Comparison of ENCODE assay signal across 2 cellular contexts in genomic region chr10:15209827-15210509, GRCh38.
TF ChIP-seq lines count a peak whose summit lies in the region.

No MANE protein-coding gene starts in this region.

TF ChIP-seq in GM23338, 12 proteins besides CTCF, POLR2A, EP300 and RAD21 (continued from another document):
- TF ChIP-seq REST (IDR thresholded peaks at IDR 0.05; ENCODE audit: unreplicated experiment), result no peak
- TF ChIP-seq EZH2phosphoT487 (IDR thresholded peaks at IDR 0.05; ENCODE audit: unreplicated experiment), result no peak
- TF ChIP-seq EZH2 (IDR thresholded peaks at IDR 0.05; ENCODE audit: low read depth, unreplicated experiment), result no peak
- no peak for TF ChIP-seq ETS1 (IDR thresholded peaks at IDR 0.05)
- no peak for TF ChIP-seq JUNB (IDR thresholded peaks at IDR 0.05; ENCODE audit: unreplicated experiment)
- TF ChIP-seq NANOG (IDR thresholded peaks at IDR 0.05; ENCODE audit: borderline replicate concordance), result no peak
- no peak for TF ChIP-seq CREB1 (CRISPR knock-in tag; IDR thresholded peaks at IDR 0.05; ENCODE audit: low read depth)
- no peak for TF ChIP-seq ZNF462 (CRISPR knock-in tag; IDR thresholded peaks at IDR 0.05)
- TF ChIP-seq ZNF114 (CRISPR knock-in tag; IDR thresholded peaks at IDR 0.05), result no peak

TF ChIP-seq in K562, 482 proteins besides CTCF, POLR2A, EP300 and RAD21 (continued from another document):
- TF ChIP-seq RREB1 (CRISPR knock-in tag; IDR thresholded peaks at IDR 0.05), result no peak
- peak; percentile 63 for TF ChIP-seq RB1 (IDR thresholded peaks at IDR 0.05; ENCODE audit: low read depth)
- TF ChIP-seq MEF2A (IDR thresholded peaks at IDR 0.05; ENCODE audit: control insufficient read depth, low read depth, low read length), result no peak
- no peak for TF ChIP-seq ZNF143 (CRISPR knock-in tag; IDR thresholded peaks at IDR 0.05)
- no peak for TF ChIP-seq SOX6 (IDR thresholded peaks at IDR 0.05)
- TF ChIP-seq NBN (IDR thresholded peaks at IDR 0.05; ENCODE audit: low read depth), result no peak
- TF ChIP-seq MCM3 (IDR thresholded peaks at IDR 0.05), result no peak
- TF ChIP-seq CREM (IDR thresholded peaks at IDR 0.05; ENCODE audit: low read depth), result peak; percentile 58; the same call in 1 of the 2 replicates
- no peak for TF ChIP-seq CHAMP1 (IDR thresholded peaks at IDR 0.05)
- TF ChIP-seq ZNF766 (CRISPR knock-in tag; conservative IDR thresholded peaks at IDR 0.05), result no peak
- TF ChIP-seq BMI1 (IDR thresholded peaks at IDR 0.05; ENCODE audit: low read length), result no peak
- TF ChIP-seq FOSL1 (tag; conservative IDR thresholded peaks at IDR 0.05), result no peak
- 0 out of 2 replicates have a peak, but pooled peaks have one; percentile 17 for TF ChIP-seq VEZF1 (CRISPR knock-in tag; IDR thresholded peaks at IDR 0.05)
- TF ChIP-seq HEY1 (CRISPR knock-in tag; IDR thresholded peaks at IDR 0.05; ENCODE audit: borderline replicate concordance), result no peak
- peak; percentile 35; the same call in 1 of the 2 replicates for TF ChIP-seq DEAF1 (CRISPR knock-in tag; IDR thresholded peaks at IDR 0.05)
- TF ChIP-seq SMC3 (conservative IDR thresholded peaks at IDR 0.05; ENCODE audit: insufficient read depth, low read depth, low read length), result peak; percentile 56
- TF ChIP-seq GATAD2B (IDR thresholded peaks at IDR 0.05; ENCODE audit: borderline replicate concordance), result no peak
- TF ChIP-seq ATF1 (CRISPR knock-in tag; IDR thresholded peaks at IDR 0.05), result no peak
- peak; percentile 51; the same call in 1 of the 2 replicates for TF ChIP-seq ATF1 (tag; IDR thresholded peaks at IDR 0.05)
- no peak for TF ChIP-seq NR4A1 (CRISPR knock-in tag; IDR thresholded peaks at IDR 0.05)
- TF ChIP-seq NR4A1 (tag; IDR thresholded peaks at IDR 0.05), result no peak
- TF ChIP-seq THRB (CRISPR knock-in tag; conservative IDR thresholded peaks at IDR 0.05), result no peak
- TF ChIP-seq JUND (IDR thresholded peaks at IDR 0.05; ENCODE audit: borderline replicate concordance, low read depth, low read length), result 0 out of 2 replicates have a peak, but pooled peaks have one; percentile 37
- no peak; the same call in 2 of the 3 replicates for TF ChIP-seq JUND (tag; IDR thresholded peaks at IDR 0.05; ENCODE audit: borderline replicate concordance, low read depth, low read length)
- TF ChIP-seq IRF9 (tag; IDR thresholded peaks at IDR 0.05), result no peak
- peak in 1 of 3 experiments; percentile 47 for TF ChIP-seq YY1 (IDR thresholded peaks at IDR 0.05; ENCODE audit: borderline replicate concordance in 1 of 3, control insufficient read depth in 1 of 3, extremely low read depth in 1 of 3, insufficient read depth in 3 of 3, insufficient read length in 1 of 3, insufficient replicate concordance in 2 of 3, low read depth in 1 of 3, low read length in 2 of 3)
- 0 out of 4 replicates have a peak, but pooled peaks of 1 of the 2 experiments have one; percentile 28 for TF ChIP-seq RCOR1 (IDR thresholded peaks at IDR 0.05; ENCODE audit: borderline replicate concordance in 1 of 2, low read depth in 2 of 2, low read length in 2 of 2)
- TF ChIP-seq TFAP4 (CRISPR knock-in tag; IDR thresholded peaks at IDR 0.05; ENCODE audit: borderline replicate concordance), result peak; percentile 29; the same call in 1 of the 2 replicates
TF ChIP-seq in K562: peak in this region for 11.
